15 cellular contexts compared by ENCODE assay signal in genomic region chr3:41265011-41265545, GRCh38.
DNase-seq lines count a peak whose midpoint lies in the region; ATAC-seq and TF ChIP-seq lines count a peak whose summit lies in the region.
"Had no signal": no experiment of that assay in that cellular context is flagged by ENCODE, and none has a peak within 500 bp of the region (broad histone marks: within the 10 kb centered on the region; RNA-seq: fewer than 3 reads in every experiment).

No MANE protein-coding gene starts in this region.

- H3K4me3 ChIP-seq in ACC112 (ENCODE audit: low read depth, low read length) (no peak overlapping the region), osteoblast (ENCODE audit: insufficient read depth, low read length) (no peak overlapping the region)
- H3K4me3 ChIP-seq: left ventricle myocardium inferior had no signal

- H3K27ac Mint-ChIP-seq in activated T-helper 1 cell treated with anti-CD3 and anti-CD28 coated beads, Interleukin-12 subunit alpha, Interleukin-12 subunit beta, Interleukin-2, Interleukin-4 antibody, amounts not matched to agents 30 ng/mL and 10 ng/mL and 1 ng/mL, durations not matched to agents 14 hours and 24 hours and 36 hours, result no peak overlapping the region
- H3K27ac Mint-ChIP-seq: activated naive CD4-positive, alpha-beta T cell treated with anti-CD3 and anti-CD28 coated beads, Interleukin-2, amount 10 ng/mL, durations not matched to agents 7 days and 5 days; brain; T-helper 17 cell had no signal

- H3K27ac ChIP-seq in ACC112 (ENCODE audit: low read depth, low read length) (peak overlapping the region; percentile 14; the same call in 1 of the 2 replicates), foreskin keratinocyte (no peak overlapping the region), osteoblast (ENCODE audit: low read depth, low read length) (no peak overlapping the region)
- H3K27ac ChIP-seq: left ventricle myocardium inferior had no signal

- H3K27me3 Mint-ChIP-seq in activated T-helper 1 cell treated with anti-CD3 and anti-CD28 coated beads, Interleukin-12 subunit alpha, Interleukin-12 subunit beta, Interleukin-2, Interleukin-4 antibody, amounts not matched to agents 30 ng/mL and 10 ng/mL and 1 ng/mL, durations not matched to agents 14 hours and 24 hours and 36 hours (ENCODE audit: insufficient read depth), result no peaks in the 10 kb centered on the region
- H3K27me3 Mint-ChIP-seq: activated naive CD4-positive, alpha-beta T cell treated with anti-CD3 and anti-CD28 coated beads, Interleukin-2, amount 10 ng/mL, durations not matched to agents 7 days and 5 days; brain; T-helper 17 cell had no signal

- no peaks in the 10 kb centered on the region for H3K79me2 ChIP-seq in ACC112 (ENCODE audit: control insufficient read depth, insufficient read depth, low read length, unreplicated experiment)
- no peaks in the 10 kb centered on the region for H3K79me2 ChIP-seq in osteoblast (ENCODE audit: insufficient read depth, low read length)

- no peak overlapping the region for H3K4me3 Mint-ChIP-seq in activated T-helper 1 cell treated with anti-CD3 and anti-CD28 coated beads, Interleukin-12 subunit alpha, Interleukin-12 subunit beta, Interleukin-2, Interleukin-4 antibody, amounts not matched to agents 30 ng/mL and 10 ng/mL and 1 ng/mL, durations not matched to agents 14 hours and 24 hours and 36 hours
- H3K4me3 Mint-ChIP-seq: activated naive CD4-positive, alpha-beta T cell treated with anti-CD3 and anti-CD28 coated beads, Interleukin-2, amount 10 ng/mL, durations not matched to agents 7 days and 5 days; brain; T-helper 17 cell had no signal

- no peaks in the 10 kb centered on the region for H3K36me3 Mint-ChIP-seq in activated T-helper 1 cell treated with anti-CD3 and anti-CD28 coated beads, Interleukin-12 subunit alpha, Interleukin-12 subunit beta, Interleukin-2, Interleukin-4 antibody, amounts not matched to agents 30 ng/mL and 10 ng/mL and 1 ng/mL, durations not matched to agents 14 hours and 24 hours and 36 hours (ENCODE audit: low read depth)
- H3K36me3 Mint-ChIP-seq: activated naive CD4-positive, alpha-beta T cell treated with anti-CD3 and anti-CD28 coated beads, Interleukin-2, amount 10 ng/mL, durations not matched to agents 7 days and 5 days; brain had no signal

- H3K4me2 ChIP-seq in osteoblast (ENCODE audit: insufficient read depth, low read length), result no peak overlapping the region

- ATAC-seq in foreskin keratinocyte, result peak; percentile 43
- ATAC-seq: activated CD4-positive, CD25-positive, alpha-beta regulatory T cell treated with anti-CD3 and anti-CD28 coated beads, Interleukin-2, amount 50 U/mL, for 24 hours; T-helper 17 cell had no signal

- DNase-seq in HCEC 1CT, result peak; percentile 69
- peak; percentile 87 for DNase-seq in SW480 (ENCODE audit: low spot score)
- DNase-seq in foreskin keratinocyte, result peak in 1 of 2 donors; percentile 20
- no peak for DNase-seq in Kasumi-1 (lab: John Stamatoyannopoulos, UW)
- DNase-seq in GM13976 (ENCODE audit: low spot score), result no peak
- no peak for DNase-seq in activated T-helper 1 cell treated with anti-CD3 and anti-CD28 coated beads, Interleukin-12 subunit alpha, Interleukin-12 subunit beta, Interleukin-2, Interleukin-4 antibody, amounts not matched to agents 30 ng/mL and 10 ng/mL and 1 ng/mL, durations not matched to agents 14 hours and 24 hours and 36 hours (ENCODE audit: low spot score)
- no peak for DNase-seq in osteoblast (ENCODE audit: insufficient read length, low spot score, missing footprints)
- DNase-seq: activated CD8-positive, alpha-beta memory T cell treated with anti-CD3 and anti-CD28 coated beads, Interleukin-2, amount 50 U/mL, for 4 hours; activated naive CD4-positive, alpha-beta T cell treated with anti-CD3 and anti-CD28 coated beads, Interleukin-2, amount 10 ng/mL, durations not matched to agents 7 days and 5 days; left ventricle myocardium inferior; NCI-H1048; T-helper 17 cell had no signal

- H3K4me1 ChIP-seq in ACC112 (ENCODE audit: control insufficient read depth, insufficient read depth, low read length, unreplicated experiment) (peaks cover 36% of the 10 kb centered on the region), foreskin keratinocyte (peaks cover 2% of the 10 kb centered on the region), osteoblast (ENCODE audit: insufficient read depth, low read length) (peaks cover 27% of the 10 kb centered on the region)

- H3K9me3 Mint-ChIP-seq in activated T-helper 1 cell treated with anti-CD3 and anti-CD28 coated beads, Interleukin-12 subunit alpha, Interleukin-12 subunit beta, Interleukin-2, Interleukin-4 antibody, amounts not matched to agents 30 ng/mL and 10 ng/mL and 1 ng/mL, durations not matched to agents 14 hours and 24 hours and 36 hours, result peaks cover 6% of the 10 kb centered on the region
- H3K9me3 Mint-ChIP-seq: activated naive CD4-positive, alpha-beta T cell treated with anti-CD3 and anti-CD28 coated beads, Interleukin-2, amount 10 ng/mL, durations not matched to agents 7 days and 5 days had no signal

- no peaks in the 10 kb centered on the region for H4K20me1 ChIP-seq in osteoblast (ENCODE audit: insufficient read depth, low read length)

- no peaks in the 10 kb centered on the region for H3K9me3 ChIP-seq in osteoblast (ENCODE audit: low read depth, low read length)

- H2AFZ ChIP-seq in ACC112 (ENCODE audit: low read length, unreplicated experiment) (no peak overlapping the region), osteoblast (ENCODE audit: low read length) (no peak overlapping the region)

- H3K4me1 Mint-ChIP-seq in activated T-helper 1 cell treated with anti-CD3 and anti-CD28 coated beads, Interleukin-12 subunit alpha, Interleukin-12 subunit beta, Interleukin-2, Interleukin-4 antibody, amounts not matched to agents 30 ng/mL and 10 ng/mL and 1 ng/mL, durations not matched to agents 14 hours and 24 hours and 36 hours (ENCODE audit: low read depth), result no peaks in the 10 kb centered on the region
- H3K4me1 Mint-ChIP-seq: activated naive CD4-positive, alpha-beta T cell treated with anti-CD3 and anti-CD28 coated beads, Interleukin-2, amount 10 ng/mL, durations not matched to agents 7 days and 5 days; brain; T-helper 17 cell had no signal

- TF ChIP-seq CTCF in foreskin keratinocyte (conservative IDR thresholded peaks at IDR 0.05) (no peak), GM13976 (IDR thresholded peaks at IDR 0.05; ENCODE audit: borderline replicate concordance, control extremely low read depth, extremely low read depth, insufficient read depth, missing control alignments) (no peak), osteoblast (IDR thresholded peaks at IDR 0.05; ENCODE audit: extremely low read depth, low read depth, low read length) (no peak)

- H3K27me3 ChIP-seq in ACC112 (ENCODE audit: insufficient read depth, low read length) (no peaks in the 10 kb centered on the region), foreskin keratinocyte (no peaks in the 10 kb centered on the region), osteoblast (ENCODE audit: insufficient read depth, low read length) (no peaks in the 10 kb centered on the region)

- H3K36me3 ChIP-seq in ACC112 (ENCODE audit: insufficient read depth, low read length) (no peaks in the 10 kb centered on the region), osteoblast (ENCODE audit: insufficient read depth, low read length) (no peaks in the 10 kb centered on the region)
- H3K36me3 ChIP-seq: left ventricle myocardium inferior had no signal

- in situ Hi-C loops in GM13976 (cut with MboI; ENCODE audit: low sequenced_read_pairs, unreplicated experiment), result no loop called here

- intact Hi-C loops in activated T-helper 1 cell treated with anti-CD3 and anti-CD28 coated beads, Interleukin-12 subunit alpha, Interleukin-12 subunit beta, Interleukin-2, Interleukin-4 antibody, amounts not matched to agents 30 ng/mL and 10 ng/mL and 1 ng/mL, durations not matched to agents 14 hours and 24 hours and 36 hours (cut with micrococcal nuclease), result no loop called here

Comparison
In these comparisons a context has a peak if more than half of its experiments do, and no peak if none do; other contexts are left out.
1. DNase-seq: peak in HCEC 1CT (single experiment) and SW480 (single experiment); none in Kasumi-1 (0 of 2), GM13976 (single experiment), activated T-helper 1 cell treated with anti-CD3 and anti-CD28 coated beads, Interleukin-12 subunit alpha, Interleukin-12 subunit beta, Interleukin-2, Interleukin-4 antibody, amounts not matched to agents 30 ng/mL and 10 ng/mL and 1 ng/mL, durations not matched to agents 14 hours and 24 hours and 36 hours (single experiment) and osteoblast (single experiment).